Comparison of ENCODE assay signal across 8 cellular contexts in genomic region chr1:100463809-100464424, GRCh38.
DNase-seq lines count a peak whose midpoint lies in the region; ATAC-seq, FAIRE-seq and TF ChIP-seq lines count a peak whose summit lies in the region.

No MANE protein-coding gene starts in this region.

- no peak overlapping the region for H2BK20ac ChIP-seq in H1 (ENCODE audit: low read length)

- no peaks in the 10 kb centered on the region for H3K9me3 Mint-ChIP-seq in CD8-positive, alpha-beta T cell
- no peaks in the 10 kb centered on the region for H3K9me3 Mint-ChIP-seq in activated CD4-positive, alpha-beta memory T cell treated with anti-CD3 and anti-CD28 coated beads, Interleukin-2, amount 10 ng/mL, durations not matched to agents 7 days and 5 days

- H2BK15ac ChIP-seq in H1 (ENCODE audit: low read length): no peak overlapping the region

- TF ChIP-seq RAD21 in H1 (IDR thresholded peaks at IDR 0.05 in 1 of 2, conservative IDR thresholded peaks at IDR 0.05 in 1 of 2; ENCODE audit: low read depth in 2 of 2, low read length in 2 of 2): peak; percentile 85 to 87

- no peak for TF ChIP-seq EP300 in H1 (IDR thresholded peaks at IDR 0.05; ENCODE audit: borderline replicate concordance in 1 of 2, low read depth in 2 of 2, low read length in 2 of 2)

- H4K20me1 ChIP-seq in H1 (replicated peaks in 1 of 2; ENCODE audit: control insufficient read depth in 1 of 2, insufficient read depth in 2 of 2, low read length in 2 of 2): no peaks in the 10 kb centered on the region

- peaks cover 72% of the 10 kb centered on the region for H3K36me3 Mint-ChIP-seq in CD8-positive, alpha-beta T cell
- H3K36me3 Mint-ChIP-seq in activated CD4-positive, alpha-beta memory T cell treated with anti-CD3 and anti-CD28 coated beads, Interleukin-2, amount 10 ng/mL, durations not matched to agents 7 days and 5 days (ENCODE audit: low read depth): peaks cover 47% of the 10 kb centered on the region

- H3K9me3 ChIP-seq in CD8-positive, alpha-beta T cell (ENCODE audit: low read length): no peaks in the 10 kb centered on the region
- H3K9me3 ChIP-seq in H1 (ENCODE audit: insufficient read depth in 2 of 2, low read depth in 1 of 2, low read length in 1 of 2) (no peaks in the 10 kb centered on the region), mucosa of descending colon (no peaks in the 10 kb centered on the region)

- no peak overlapping the region for H3K56ac ChIP-seq in H1 (replicated peaks; ENCODE audit: insufficient read length, low read depth, low read length)

- 34% methylated on average over 10 of the region's 10 CpGs; no CpG with 5 or more reads in 1 of the 2 experiments for WGBS in H1 (ENCODE audit: extremely low coverage in 1 of 2, insufficient coverage in 1 of 2, insufficient read length in 1 of 2, insufficient replicate concordance in 2 of 2, low coverage in 1 of 2, low lambda C conversion rate in 2 of 2, missing lambda C conversion rate in 1 of 2), 2 experiments

- no peak overlapping the region for H2AFZ ChIP-seq in H1 (ENCODE audit: low read length)

- no peak overlapping the region for H3K4ac ChIP-seq in H1 (replicated peaks; ENCODE audit: insufficient read length, low read depth, low read length)

- no peak overlapping the region for H3K4me3 Mint-ChIP-seq in CD8-positive, alpha-beta T cell
- no peak overlapping the region for H3K4me3 Mint-ChIP-seq in activated CD4-positive, alpha-beta memory T cell treated with anti-CD3 and anti-CD28 coated beads, Interleukin-2, amount 10 ng/mL, durations not matched to agents 7 days and 5 days

- peaks cover 11% of the 10 kb centered on the region for H3K4me1 ChIP-seq in CD8-positive, alpha-beta T cell (ENCODE audit: insufficient read depth, low read length)
- H3K4me1 ChIP-seq in H1 (replicated peaks in 1 of 4; ENCODE audit: control insufficient read depth in 3 of 4, insufficient read depth in 4 of 4, low read length in 3 of 4): peaks cover 13 to 32% (median 16%) of the 10 kb centered on the region in 4 experiments
- H3K4me1 ChIP-seq in mucosa of descending colon (ENCODE audit: low read depth): peaks cover 4% of the 10 kb centered on the region

- H3K23ac ChIP-seq in H1 (ENCODE audit: insufficient read length): no peak overlapping the region

- peak; percentile 60 for FAIRE-seq in H1 (lab: Jason Lieb, UNC)

- POLR2A ChIA-PET in CD8-positive, alpha-beta T cell (lab: Charles Lee): no interaction called here
- POLR2A ChIA-PET in activated CD4-positive, alpha-beta memory T cell treated with anti-CD3 and anti-CD28 coated beads, Interleukin-2, amount 10 ng/mL, durations not matched to agents 7 days and 5 days (lab: Charles Lee): interaction anchor here (1.0 to 1.3 kb wide), 3 partner anchors 165 to 198 kb away, joined by 3 read pairs; partner anchors contain the start of gene RTCA
- POLR2A ChIA-PET in H1 (lab: Charles Lee; ENCODE audit: partially characterized antibody): interaction anchor here (0.9 kb wide), 1 partner anchor 111 kb away, joined by 3 read pairs; the partner anchor contains the start of gene CDC14A

- H2BK12ac ChIP-seq in H1 (ENCODE audit: low read depth, low read length): peak overlapping the region; percentile 53; the same call in 1 of the 2 replicates

- CTCF ChIA-PET in CD8-positive, alpha-beta T cell (lab: Charles Lee): interaction anchor here (0.6 to 2.0 kb wide), 20 partner anchors 11 to 427 kb away, joined by 3 to 16 read pairs (median 3); no protein-coding TSS in a partner anchor
- CTCF ChIA-PET in activated CD4-positive, alpha-beta memory T cell treated with anti-CD3 and anti-CD28 coated beads, Interleukin-2, amount 10 ng/mL, durations not matched to agents 7 days and 5 days (lab: Charles Lee): interaction anchor here (0.6 to 3.4 kb wide), 16 partner anchors 9 to 446 kb away, joined by 3 to 29 read pairs (median 4); partner anchors contain the start of gene RTCA
- CTCF ChIA-PET in H1 (lab: Charles Lee; ENCODE audit: partially characterized antibody): interaction anchor here (0.6 to 9.3 kb wide), 36 partner anchors 9 to 619 kb away, joined by 3 to 68 read pairs (median 4); partner anchors contain the start of gene GPR88

- no peak overlapping the region for H3K27ac Mint-ChIP-seq in CD8-positive, alpha-beta T cell
- peak overlapping the region; percentile 28 for H3K27ac Mint-ChIP-seq in activated CD4-positive, alpha-beta memory T cell treated with anti-CD3 and anti-CD28 coated beads, Interleukin-2, amount 10 ng/mL, durations not matched to agents 7 days and 5 days

- H3K27me3 ChIP-seq in CD8-positive, alpha-beta T cell (ENCODE audit: insufficient read depth, low read length): no peaks in the 10 kb centered on the region
- H3K27me3 ChIP-seq in H1 (replicated peaks in 1 of 4; ENCODE audit: control insufficient read depth in 3 of 4, extremely low read depth in 1 of 4, insufficient read depth in 3 of 4, low read length in 3 of 4): no peaks in the 10 kb centered on the region

- H3K4me2 ChIP-seq in H1 (ENCODE audit: insufficient read depth in 1 of 2, low read depth in 2 of 2, low read length in 2 of 2): no peak overlapping the region; a peak in 1 of 4 replicates

- intact Hi-C loops in CD8-positive, alpha-beta T cell (cut with DNase I, micrococcal nuclease): loop anchor here (1.0 to 5.0 kb wide), 4 partner anchors 327 to 657 kb away; no protein-coding TSS in a partner anchor
- intact Hi-C loops in mucosa of descending colon (cut with DNase I, micrococcal nuclease): no loop called here

- no peaks in the 10 kb centered on the region for H3K79me2 ChIP-seq in H1 (ENCODE audit: control insufficient read depth in 1 of 2, insufficient read depth in 2 of 2, low read length in 2 of 2)

- H4K5ac ChIP-seq in H1 (ENCODE audit: insufficient read length, low read depth, low read length): no peak overlapping the region

- DNase-seq in CD8-positive, alpha-beta T cell: peak in 4 of 7 experiments; percentile 17 to 51 (median 46)
- peak; percentile 72 for DNase-seq in NCI-H446 treated with DMSO at 0.1 percent for 48 hours (lab: John Stamatoyannopoulos, UW)
- DNase-seq in activated CD4-positive, alpha-beta memory T cell treated with anti-CD3 and anti-CD28 coated beads, Interleukin-2, amount 10 ng/mL, durations not matched to agents 7 days and 5 days: peak; percentile 50
- no peak for DNase-seq in H1 (ENCODE audit: low read depth in 1 of 2, low spot score in 2 of 2)
- DNase-seq in mucosa of descending colon: peak; percentile 37 to 57 (median 48)
- peak in 35 of 49 donors; percentile 9 to 61 (median 31) for DNase-seq in substantia nigra (lab: John Stamatoyannopoulos, UW)

- H2AK5ac ChIP-seq in H1 (ENCODE audit: low read depth, low read length): no peak overlapping the region

- no peak for TF ChIP-seq POLR2A in H1 (IDR thresholded peaks at IDR 0.05; ENCODE audit: control extremely low read depth in 1 of 2, low read depth in 2 of 2, low read length in 2 of 2)

- no peak overlapping the region for H4K91ac ChIP-seq in H1 (replicated peaks; ENCODE audit: insufficient read length, low read length)

- H3K27me3 Mint-ChIP-seq in CD8-positive, alpha-beta T cell (ENCODE audit: low read depth): no peaks in the 10 kb centered on the region
- H3K27me3 Mint-ChIP-seq in activated CD4-positive, alpha-beta memory T cell treated with anti-CD3 and anti-CD28 coated beads, Interleukin-2, amount 10 ng/mL, durations not matched to agents 7 days and 5 days: no peaks in the 10 kb centered on the region

- no peak overlapping the region for H3K14ac ChIP-seq in H1 (ENCODE audit: insufficient read length)

- no peak overlapping the region for H2BK5ac ChIP-seq in H1 (ENCODE audit: low read depth, low read length)

- ATAC-seq in CD8-positive, alpha-beta T cell: peak; percentile 91
- ATAC-seq in GM19324 (IDR thresholded peaks at IDR 0.05; ENCODE audit: low FRiP score, unreplicated experiment): peak; percentile 80
- ATAC-seq in HG03342 (IDR thresholded peaks at IDR 0.05; ENCODE audit: unreplicated experiment): peak; percentile 93
- peak; percentile 60 for ATAC-seq in mucosa of descending colon

- no peak overlapping the region for H4K8ac ChIP-seq in H1 (ENCODE audit: extremely low read depth, insufficient read depth, low read length)

- H3K9ac ChIP-seq in H1 (replicated peaks in 1 of 4; ENCODE audit: extremely low read depth in 1 of 4, low read depth in 3 of 4, low read length in 3 of 4): no peak overlapping the region

- peak; percentile 75 for TF ChIP-seq CTCF in CD8-positive, alpha-beta T cell (IDR thresholded peaks at IDR 0.05)
- TF ChIP-seq CTCF in H1 (IDR thresholded peaks at IDR 0.05; ENCODE audit: control extremely low read depth in 1 of 3, insufficient read depth in 1 of 3, low read depth in 1 of 3, low read length in 3 of 3) (peak; percentile 74 to 85 (median 82)), mucosa of descending colon (IDR thresholded peaks at IDR 0.05) (peak; percentile 13)

- no peaks in the 10 kb centered on the region for H3K79me1 ChIP-seq in H1 (ENCODE audit: low read depth, low read length)

- H3K4me1 Mint-ChIP-seq in CD8-positive, alpha-beta T cell (ENCODE audit: low read depth): peaks cover 46% of the 10 kb centered on the region
- peaks cover 32% of the 10 kb centered on the region for H3K4me1 Mint-ChIP-seq in activated CD4-positive, alpha-beta memory T cell treated with anti-CD3 and anti-CD28 coated beads, Interleukin-2, amount 10 ng/mL, durations not matched to agents 7 days and 5 days

- no peak overlapping the region for H2BK120ac ChIP-seq in H1 (replicated peaks; ENCODE audit: low read depth, low read length)

- H3K23me2 ChIP-seq in H1 (ENCODE audit: low read depth, low read length): no peaks in the 10 kb centered on the region

- peaks cover 32% of the 10 kb centered on the region for H3K36me3 ChIP-seq in CD8-positive, alpha-beta T cell (ENCODE audit: insufficient read depth, low read length)
- no peaks in the 10 kb centered on the region; a peak in 1 of 8 replicates for H3K36me3 ChIP-seq in H1 (ENCODE audit: control insufficient read depth in 2 of 4, insufficient read depth in 4 of 4, low read length in 3 of 4)
- H3K36me3 ChIP-seq in mucosa of descending colon (ENCODE audit: low read depth): no peaks in the 10 kb centered on the region

- no peak overlapping the region for H3K27ac ChIP-seq in CD8-positive, alpha-beta T cell (ENCODE audit: low read depth, low read length)
- H3K27ac ChIP-seq in H1 (ENCODE audit: low read depth, low read length) (no peak overlapping the region), substantia nigra (ENCODE audit: low read depth, low read length, poor library complexity, severe bottlenecking) (no peak overlapping the region)

- H3K4me3 ChIP-seq in CD8-positive, alpha-beta T cell (ENCODE audit: low read depth, low read length): no peak overlapping the region
- H3K4me3 ChIP-seq in H1 (ENCODE audit: extremely low read depth in 1 of 4, insufficient read depth in 2 of 4, low read depth in 3 of 4, low read length in 4 of 4) (no peak overlapping the region), mucosa of descending colon (no peak overlapping the region)

- H3K18ac ChIP-seq in H1 (ENCODE audit: extremely low read depth, low read length): peak overlapping the region; percentile 24

TF ChIP-seq in H1, 55 proteins besides CTCF, POLR2A, EP300 and RAD21 (continues in another document):
- peak; percentile 99 for TF ChIP-seq E2F6 (IDR thresholded peaks at IDR 0.05)

Comparison
In these comparisons a context has a peak if more than half of its experiments do, and no peak if none do; other contexts are left out.
1. DNase-seq: peak in CD8-positive, alpha-beta T cell (4 of 7), NCI-H446 treated with DMSO at 0.1 percent for 48 hours (single experiment), activated CD4-positive, alpha-beta memory T cell treated with anti-CD3 and anti-CD28 coated beads, Interleukin-2, amount 10 ng/mL, durations not matched to agents 7 days and 5 days (single experiment), mucosa of descending colon (3 of 3) and substantia nigra (35 of 49); none in H1 (0 of 2).
2. CTCF ChIP-seq: peak in every context shown above with its lines; median percentile 82 in H1; 75 in CD8-positive, alpha-beta T cell; 13 in mucosa of descending colon.
3. intact Hi-C loops: an anchor here in CD8-positive, alpha-beta T cell (1.0 to 5.0 kb wide); none called in mucosa of descending colon.
4. Peak in every context shown above with its lines, with median percentiles within 50 percentile points of each other: ATAC-seq.